Comparison of ENCODE assay signal across 1 cellular context in genomic region chr17:74203439-74204240, GRCh38.
A peak's percentile ranks its signal among the peaks of the same experiment; 100 is the strongest.
TF ChIP-seq lines count a peak whose summit lies in the region.

Gene RPL38, plus strand, starts transcription at chr17:74203678. Its CDS starts 278 bp downstream, at chr17:74203956.

TF ChIP-seq in HepG2, 621 proteins besides CTCF, POLR2A, EP300 and RAD21 (continued from another document and continues in another):
- TF ChIP-seq ZNF543 (CRISPR knock-in tag; IDR thresholded peaks at IDR 0.05): no peak
- no peak for TF ChIP-seq REXO4 (CRISPR knock-in tag; IDR thresholded peaks at IDR 0.05; ENCODE audit: borderline replicate concordance)
- TF ChIP-seq NBN (conservative IDR thresholded peaks at IDR 0.05): no peak
- peak; percentile 95 for TF ChIP-seq ZNF124 (CRISPR knock-in tag; IDR thresholded peaks at IDR 0.05)
- peak; percentile 56; the same call in 1 of the 2 replicates for TF ChIP-seq SMC3 (IDR thresholded peaks at IDR 0.05; ENCODE audit: low read length)
- no peak for TF ChIP-seq TP53 (CRISPR knock-in tag; conservative IDR thresholded peaks at IDR 0.05)
- no peak for TF ChIP-seq ZFP82 (CRISPR knock-in tag; IDR thresholded peaks at IDR 0.05; ENCODE audit: borderline replicate concordance)
- TF ChIP-seq ZNF235 (CRISPR knock-in tag; IDR thresholded peaks at IDR 0.05; ENCODE audit: borderline replicate concordance): peak; percentile 95
- peak; percentile 50; the same call in 1 of the 2 replicates for TF ChIP-seq KIAA2018 (CRISPR knock-in tag; IDR thresholded peaks at IDR 0.05; ENCODE audit: borderline replicate concordance)
- TF ChIP-seq ZNF335 (CRISPR knock-in tag; IDR thresholded peaks at IDR 0.05): peak; percentile 79; the same call in 1 of the 2 replicates
- peak; percentile 98 for TF ChIP-seq AGO2 (optimal IDR thresholded peaks at IDR 0.05; ENCODE audit: low read depth, low read length)
- peak; percentile 66; the same call in 1 of the 2 replicates for TF ChIP-seq ZNF644 (CRISPR knock-in tag; IDR thresholded peaks at IDR 0.05; ENCODE audit: low read depth)
- TF ChIP-seq NCOR1 (IDR thresholded peaks at IDR 0.05; ENCODE audit: borderline replicate concordance, low read length): no peak
- TF ChIP-seq ZFP36L2 (CRISPR knock-in tag; IDR thresholded peaks at IDR 0.05): peak; percentile 34; the same call in 1 of the 2 replicates
- TF ChIP-seq SAFB2 (CRISPR knock-in tag; IDR thresholded peaks at IDR 0.05; ENCODE audit: borderline replicate concordance, low read depth): no peak; the same call in 1 of the 2 replicates
- 0 out of 2 replicates have a peak, but pooled peaks have one; percentile 92 for TF ChIP-seq ZNF567 (CRISPR knock-in tag; IDR thresholded peaks at IDR 0.05; ENCODE audit: borderline replicate concordance)
- TF ChIP-seq ZBTB44 (CRISPR knock-in tag; IDR thresholded peaks at IDR 0.05): no peak
- peak; percentile 99 for TF ChIP-seq KAT8 (CRISPR knock-in tag; IDR thresholded peaks at IDR 0.05)
- peak; percentile 88 for TF ChIP-seq ELF4 (CRISPR knock-in tag; IDR thresholded peaks at IDR 0.05; ENCODE audit: borderline replicate concordance)
- peak; percentile 90 for TF ChIP-seq MXD3 (CRISPR knock-in tag; IDR thresholded peaks at IDR 0.05)
- no peak for TF ChIP-seq ZNF234 (CRISPR knock-in tag; conservative IDR thresholded peaks at IDR 0.05)
- peak; percentile 95 for TF ChIP-seq ELF1 (CRISPR knock-in tag; IDR thresholded peaks at IDR 0.05)
- peak; percentile 98 for TF ChIP-seq ZSCAN9 (CRISPR knock-in tag; IDR thresholded peaks at IDR 0.05; ENCODE audit: borderline replicate concordance)
- TF ChIP-seq FOXP4 (CRISPR knock-in tag; IDR thresholded peaks at IDR 0.05): peak; percentile 59
- 0 out of 2 replicates have a peak, but pooled peaks have one; percentile 77 for TF ChIP-seq ZNF576 (CRISPR knock-in tag; IDR thresholded peaks at IDR 0.05)
- no peak for TF ChIP-seq NFIC (IDR thresholded peaks at IDR 0.05; ENCODE audit: low read length)
- TF ChIP-seq ISX (CRISPR knock-in tag; conservative IDR thresholded peaks at IDR 0.05): no peak
- TF ChIP-seq ZNF205 (CRISPR knock-in tag; IDR thresholded peaks at IDR 0.05): peak; percentile 74
- TF ChIP-seq TOPORS (CRISPR knock-in tag; IDR thresholded peaks at IDR 0.05): 0 out of 2 replicates have a peak, but pooled peaks have one; percentile 26
- peak; percentile 88 for TF ChIP-seq ATF7-NPFF (CRISPR knock-in tag; IDR thresholded peaks at IDR 0.05; ENCODE audit: low read depth)
- TF ChIP-seq SYNCRIP (IDR thresholded peaks at IDR 0.05; ENCODE audit: insufficient read depth, low read depth, low read length): no peak
- peak; percentile 93 for TF ChIP-seq TARDBP (CRISPR knock-in tag; IDR thresholded peaks at IDR 0.05)
- TF ChIP-seq EEA1 (CRISPR knock-in tag; IDR thresholded peaks at IDR 0.05; ENCODE audit: borderline replicate concordance): no peak
- TF ChIP-seq SMARCC2 (IDR thresholded peaks at IDR 0.05): no peak
- TF ChIP-seq PTBP1 (IDR thresholded peaks at IDR 0.05; ENCODE audit: low read depth, low read length, poor library complexity, severe bottlenecking): no peak
- peak; percentile 76 for TF ChIP-seq FOSL2 (CRISPR knock-in tag; IDR thresholded peaks at IDR 0.05)
- TF ChIP-seq ZNF841 (CRISPR knock-in tag; IDR thresholded peaks at IDR 0.05; ENCODE audit: borderline replicate concordance): 0 out of 2 replicates have a peak, but pooled peaks have one; percentile 34
- TF ChIP-seq MEF2D (CRISPR knock-in tag; IDR thresholded peaks at IDR 0.05): peak; percentile 87
- TF ChIP-seq ZNF530 (CRISPR knock-in tag; IDR thresholded peaks at IDR 0.05; ENCODE audit: low read depth): no peak
- TF ChIP-seq GMEB1 (CRISPR knock-in tag; IDR thresholded peaks at IDR 0.05; ENCODE audit: borderline replicate concordance): peak; percentile 68; the same call in 1 of the 2 replicates
- no peak for TF ChIP-seq STAT5B (CRISPR knock-in tag; IDR thresholded peaks at IDR 0.05)
- peak; percentile 89 for TF ChIP-seq HNF1B (CRISPR knock-in tag; IDR thresholded peaks at IDR 0.05)
- no peak for TF ChIP-seq TERF1 (CRISPR knock-in tag; IDR thresholded peaks at IDR 0.05)
- TF ChIP-seq FOXA3 (CRISPR knock-in tag; IDR thresholded peaks at IDR 0.05): peak; percentile 80
- no peak for TF ChIP-seq FOXO4 (CRISPR knock-in tag; conservative IDR thresholded peaks at IDR 0.05)
- TF ChIP-seq DRAP1 (CRISPR knock-in tag; IDR thresholded peaks at IDR 0.05): peak; percentile 97
- peak; percentile 64; the same call in 1 of the 2 replicates for TF ChIP-seq JUN (CRISPR knock-in tag; IDR thresholded peaks at IDR 0.05)
- TF ChIP-seq AHR (CRISPR knock-in tag; IDR thresholded peaks at IDR 0.05): 0 out of 2 replicates have a peak, but pooled peaks have one; percentile 42
